In genomic region chr7:136142583-136142982, GRCh38 we compare ENCODE assay signal across 22 cellular contexts.
"Had no signal": no experiment of that assay in that cellular context is flagged by ENCODE, and none has a peak within 500 bp of the region (broad histone marks: within the 10 kb centered on the region; RNA-seq: fewer than 3 reads in every experiment).

No MANE protein-coding gene starts in this region.

- H3K4me3 ChIP-seq: breast epithelium, coronary artery, esophagus squamous epithelium, gastrocnemius medialis, left ventricle myocardium inferior, neural progenitor cell, testis had no signal

- ATAC-seq: activated T-cell treated with anti-CD3 and anti-CD28 coated beads, Interleukin-2, amount 50 U/mL, for 72 hours; gastrocnemius medialis; naive thymus-derived CD8-positive, alpha-beta T cell had no signal

- DNase-seq: activated CD4-positive, alpha-beta memory T cell treated with anti-CD3 and anti-CD28 coated beads, Interleukin-2, amount 10 ng/mL, durations not matched to agents 7 days and 5 days; activated CD4-positive, alpha-beta T cell treated with anti-CD3 and anti-CD28 coated beads for 48 hours; activated effector memory CD4-positive, alpha-beta T cell treated with Interleukin-2 at 50 U/mL for 16 hours; activated naive CD4-positive, alpha-beta T cell treated with anti-CD3 and anti-CD28 coated beads for 36 hours; activated naive CD8-positive, alpha-beta T cell treated with anti-CD3 and anti-CD28 coated beads, Interleukin-2, amount 10 ng/mL, durations not matched to agents 7 days and 5 days; activated T-cell treated with anti-CD3 and anti-CD28 coated beads, Interleukin-2, amount 50 U/mL, for 72 hours; amniotic stem cell; cerebellar nuclear complex; endodermal cell; esophagus squamous epithelium; gastrocnemius medialis; hippocampal formation; kidney glomerular epithelial cell; left ventricle myocardium inferior; mammary epithelial cell; naive thymus-derived CD8-positive, alpha-beta T cell; stimulated activated CD4-positive, alpha-beta T cell treated with anti-CD3 and anti-CD28 coated beads, Interleukin-2, amount 100 ng/mL, for 48 hours; stimulated activated naive CD4-positive, alpha-beta T cell; testis had no signal
